Comparison of ENCODE assay signal across 19 cellular contexts in genomic region chr1:31681421-31681820, GRCh38.
DNase-seq lines count a peak whose midpoint lies in the region; TF ChIP-seq lines count a peak whose summit lies in the region.
"Had no signal": no experiment of that assay in that cellular context is flagged by ENCODE, and none has a peak within 500 bp of the region (broad histone marks: within the 10 kb centered on the region; RNA-seq: fewer than 3 reads in every experiment).

No MANE protein-coding gene starts in this region.

- H3K4me1 ChIP-seq in muscle layer of colon (ENCODE audit: insufficient read depth, low read length): peaks cover 24% of the 10 kb centered on the region
- H3K4me1 ChIP-seq in tibial artery: peaks cover 0 to 5% (median 2%) of the 10 kb centered on the region in 4 donors

- no peak overlapping the region for H3K9ac ChIP-seq in muscle layer of colon (ENCODE audit: low read length)

- no peaks in the 10 kb centered on the region for H3K9me3 ChIP-seq in muscle layer of colon (ENCODE audit: low read length)
- H3K9me3 ChIP-seq in tibial artery: no peaks in the 10 kb centered on the region

- H3K4me3 ChIP-seq in brain microvascular endothelial cell (ENCODE audit: low read depth, low read length): no peak overlapping the region
- no peak overlapping the region for H3K4me3 ChIP-seq in muscle layer of colon (ENCODE audit: low read depth in 1 of 2, low read length in 2 of 2)
- no peak overlapping the region for H3K4me3 ChIP-seq in tibial artery

- peak; percentile 41 for DNase-seq in DMS 273 (lab: John Stamatoyannopoulos, UW; ENCODE audit: unreplicated experiment)
- DNase-seq in DMS 273 treated with DMSO at 0.1 percent for 48 hours (lab: John Stamatoyannopoulos, UW): no peak
- no peak for DNase-seq in brain microvascular endothelial cell
- no peak for DNase-seq in tibial artery
- DNase-seq in medulla oblongata (ENCODE audit: extremely low spot score): no peak
- DNase-seq in activated naive CD4-positive, alpha-beta T cell (lab: John Stamatoyannopoulos, UW): no peak
- DNase-seq in superior temporal gyrus (ENCODE audit: extremely low spot score): no peak
- DNase-seq: AML-193, DND-41, KBM-7, NCI-H1105 treated with DMSO at 0.1 percent for 48 hours, NCI-H1694, NCI-H2081 treated with DMSO at 0.1 percent for 48 hours, NCI-H446 treated with DMSO at 0.1 percent for 48 hours, NCI-H69, SIG-M5 had no signal

- in situ Hi-C loops in brain microvascular endothelial cell (cut with HindIII; ENCODE audit: low pct_ligation_motif_present, low sequenced_read_pairs): no loop called here

- intact Hi-C loops in tibial artery (cut with DNase I; ENCODE audit: low total_unique reads): no loop called here

- H3K27ac ChIP-seq in brain microvascular endothelial cell (no peak overlapping the region), muscle layer of colon (ENCODE audit: low read depth, low read length) (peak overlapping the region; percentile 42), tibial artery (peak overlapping the region; percentile 58 to 69)
- H3K27ac ChIP-seq: 22Rv1, C4-2B had no signal

- H3K36me3 ChIP-seq in brain microvascular endothelial cell (replicated peaks) (peaks cover 4% of the 10 kb centered on the region), muscle layer of colon (ENCODE audit: insufficient read depth, low read length) (peaks cover 24% of the 10 kb centered on the region), tibial artery (peaks cover 0 to 90% (median 52%) of the 10 kb centered on the region in 3 donors)

- no peaks in the 10 kb centered on the region for H3K27me3 ChIP-seq in brain microvascular endothelial cell (replicated peaks)
- no peaks in the 10 kb centered on the region for H3K27me3 ChIP-seq in muscle layer of colon (ENCODE audit: control insufficient read depth in 1 of 2, insufficient read depth in 2 of 2, low read length in 2 of 2)
- H3K27me3 ChIP-seq in tibial artery: no peaks in the 10 kb centered on the region

- TF ChIP-seq CTCF in brain microvascular endothelial cell (IDR thresholded peaks at IDR 0.05; ENCODE audit: low read depth, low read length, missing control alignments) (peak; percentile 14), tibial artery (IDR thresholded peaks at IDR 0.05) (peak; percentile 22 to 26)
